In the genomic region with DNA sequence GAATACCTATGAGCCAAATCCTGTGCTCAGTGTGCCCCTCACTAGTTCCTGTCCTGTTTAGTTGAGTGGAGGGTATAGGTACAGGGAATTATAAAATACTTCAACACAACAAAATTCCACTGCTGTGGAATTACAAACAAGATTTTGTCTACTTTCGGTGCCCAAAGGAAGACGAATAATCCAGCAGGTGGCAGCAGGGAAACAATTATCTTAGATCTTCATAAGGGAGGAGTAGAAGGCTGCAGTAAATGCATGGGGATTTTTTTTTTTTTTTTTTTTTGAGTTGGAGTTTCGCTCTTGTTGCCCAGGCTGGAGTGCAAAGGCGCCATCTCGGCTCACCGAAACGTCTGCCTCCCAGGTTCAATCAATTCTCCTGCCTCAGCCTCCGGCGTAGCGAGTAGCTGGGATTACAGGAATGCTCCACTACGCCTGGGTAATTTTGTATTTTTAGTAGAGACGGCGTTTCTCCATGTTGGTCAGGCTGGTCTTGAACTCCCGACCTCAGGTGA, we compare ENCODE assay signal across 8 cellular contexts. TPM values are rescaled to one million over a fixed set of nuclear protein-coding genes. Genes with fewer than 3 reads are reported as not detected.
DNase-seq lines count a peak whose midpoint lies in the region; FAIRE-seq and TF ChIP-seq lines count a peak whose summit lies in the region.

No MANE protein-coding gene starts in this region.

- no peaks in the 10 kb centered on the region for H3K9me3 Mint-ChIP-seq in activated CD4-positive, alpha-beta memory T cell treated with anti-CD3 and anti-CD28 coated beads, Interleukin-2, amount 10 ng/mL, durations not matched to agents 7 days and 5 days
- H3K9me3 Mint-ChIP-seq in endothelial cell (ENCODE audit: unreplicated experiment): no peaks in the 10 kb centered on the region

- H3K27ac ChIP-seq in mucosa of rectum (ENCODE audit: low read depth in 2 of 2, low read length in 2 of 2): peak overlapping the region; percentile 64 to 82

- peaks cover 7% of the 10 kb centered on the region for H3K27me3 Mint-ChIP-seq in activated CD4-positive, alpha-beta memory T cell treated with anti-CD3 and anti-CD28 coated beads, Interleukin-2, amount 10 ng/mL, durations not matched to agents 7 days and 5 days
- H3K27me3 Mint-ChIP-seq in endothelial cell (ENCODE audit: unreplicated experiment): peaks cover 17% of the 10 kb centered on the region

- DNase-seq in AML-193 (lab: John Stamatoyannopoulos, UW) (peak; percentile 79 to 82), HK-2 (ENCODE audit: unreplicated experiment) (peak; percentile 47), NCI-H748 (lab: John Stamatoyannopoulos, UW; ENCODE audit: unreplicated experiment) (peak; percentile 85), endothelial cell (ENCODE audit: low spot score) (peak; percentile 45), superior temporal gyrus (ENCODE audit: extremely low spot score) (peak; percentile 93), GM19239 (ENCODE audit: insufficient read length, low spot score) (no peak)
- peak; percentile 59 for DNase-seq in activated CD4-positive, alpha-beta memory T cell treated with anti-CD3 and anti-CD28 coated beads, Interleukin-2, amount 10 ng/mL, durations not matched to agents 7 days and 5 days

- CTCF ChIA-PET in activated CD4-positive, alpha-beta memory T cell treated with anti-CD3 and anti-CD28 coated beads, Interleukin-2, amount 10 ng/mL, durations not matched to agents 7 days and 5 days (lab: Charles Lee): interaction anchor here (0.6 to 2.5 kb wide), 13 partner anchors 8 to 626 kb away, joined by 3 to 9 read pairs (median 3); no protein-coding TSS in a partner anchor

- H3K4me3 Mint-ChIP-seq in activated CD4-positive, alpha-beta memory T cell treated with anti-CD3 and anti-CD28 coated beads, Interleukin-2, amount 10 ng/mL, durations not matched to agents 7 days and 5 days: peak overlapping the region; percentile 43
- H3K4me3 Mint-ChIP-seq in endothelial cell (ENCODE audit: unreplicated experiment): peak overlapping the region; percentile 65

- no peaks in the 10 kb centered on the region for H3K27me3 ChIP-seq in mucosa of rectum (ENCODE audit: control insufficient read depth in 2 of 2, insufficient read depth in 2 of 2, low read length in 2 of 2)

- H3K36me3 ChIP-seq in mucosa of rectum (ENCODE audit: control insufficient read depth in 2 of 2, insufficient read depth in 2 of 2, low read length in 2 of 2): no peaks in the 10 kb centered on the region

- H3K4me3 ChIP-seq in mucosa of rectum (ENCODE audit: low read length in 2 of 2): peak overlapping the region; percentile 55 to 61

- peak; percentile 27 for TF ChIP-seq CTCF in endothelial cell (IDR thresholded peaks at IDR 0.05; ENCODE audit: unreplicated experiment)

- peaks cover 29% of the 10 kb centered on the region for H3K4me1 Mint-ChIP-seq in activated CD4-positive, alpha-beta memory T cell treated with anti-CD3 and anti-CD28 coated beads, Interleukin-2, amount 10 ng/mL, durations not matched to agents 7 days and 5 days
- H3K4me1 Mint-ChIP-seq in endothelial cell (ENCODE audit: unreplicated experiment): peaks cover 24% of the 10 kb centered on the region

- H3K4me1 ChIP-seq in mucosa of rectum (ENCODE audit: control insufficient read depth in 2 of 2, insufficient read depth in 2 of 2, low read length in 2 of 2): peaks cover 15 to 16% of the 10 kb centered on the region in 2 donors

- H3K27ac Mint-ChIP-seq in activated CD4-positive, alpha-beta memory T cell treated with anti-CD3 and anti-CD28 coated beads, Interleukin-2, amount 10 ng/mL, durations not matched to agents 7 days and 5 days: no peak overlapping the region
- H3K27ac Mint-ChIP-seq in endothelial cell (ENCODE audit: unreplicated experiment): no peak overlapping the region

- peak overlapping the region; percentile 44 to 62 for H3K9ac ChIP-seq in mucosa of rectum (ENCODE audit: low read depth in 1 of 2, low read length in 2 of 2)

- no peaks in the 10 kb centered on the region for H3K9me3 ChIP-seq in mucosa of rectum (ENCODE audit: control insufficient read depth in 2 of 2, low read length in 2 of 2)

- peaks cover 20% of the 10 kb centered on the region for H3K36me3 Mint-ChIP-seq in activated CD4-positive, alpha-beta memory T cell treated with anti-CD3 and anti-CD28 coated beads, Interleukin-2, amount 10 ng/mL, durations not matched to agents 7 days and 5 days (ENCODE audit: low read depth)
- peaks cover 9% of the 10 kb centered on the region for H3K36me3 Mint-ChIP-seq in endothelial cell (ENCODE audit: low read depth, unreplicated experiment)

- no peak for FAIRE-seq in GM19239 (lab: Jason Lieb, UNC)

- POLR2A ChIA-PET in activated CD4-positive, alpha-beta memory T cell treated with anti-CD3 and anti-CD28 coated beads, Interleukin-2, amount 10 ng/mL, durations not matched to agents 7 days and 5 days (lab: Charles Lee): interaction anchor here (0.8 kb wide), 1 partner anchor 87 kb away, joined by 3 read pairs; no protein-coding TSS in a partner anchor

RNA-seq across cellular contexts. Expression of a gene that starts 2.0 kb away (rescaled TPM):
- total RNA-seq in activated CD4-positive, alpha-beta memory T cell treated with anti-CD3 and anti-CD28 coated beads, Interleukin-2, amount 10 ng/mL, durations not matched to agents 7 days and 5 days: 10 to 100 TPM; 53.9 to 61.1 TPM
- total RNA-seq in endothelial cell (ENCODE audit: unreplicated experiment): 75.9 TPM

RNA-seq across cellular contexts. Expression of a gene that starts 6.3 kb away (rescaled TPM):
- 10 to 100 TPM; 76.1 to 78.8 TPM for total RNA-seq in activated CD4-positive, alpha-beta memory T cell treated with anti-CD3 and anti-CD28 coated beads, Interleukin-2, amount 10 ng/mL, durations not matched to agents 7 days and 5 days
- 83.5 TPM for total RNA-seq in endothelial cell (ENCODE audit: unreplicated experiment)

RNA-seq across cellular contexts. Expression of a gene that starts 20.6 kb away (rescaled TPM):
- total RNA-seq in activated CD4-positive, alpha-beta memory T cell treated with anti-CD3 and anti-CD28 coated beads, Interleukin-2, amount 10 ng/mL, durations not matched to agents 7 days and 5 days: 1 to 10 TPM; 1.5 to 1.9 TPM
- 1.1 TPM for total RNA-seq in endothelial cell (ENCODE audit: unreplicated experiment)

RNA-seq across cellular contexts. Expression of a gene that starts 30.4 kb away (rescaled TPM):
- total RNA-seq in activated CD4-positive, alpha-beta memory T cell treated with anti-CD3 and anti-CD28 coated beads, Interleukin-2, amount 10 ng/mL, durations not matched to agents 7 days and 5 days: 10 to 100 TPM; 63.5 to 67.9 TPM
- total RNA-seq in endothelial cell (ENCODE audit: unreplicated experiment): 48.3 TPM

RNA-seq across cellular contexts. Expression of a gene that starts 30.6 kb away (rescaled TPM):
- total RNA-seq in activated CD4-positive, alpha-beta memory T cell treated with anti-CD3 and anti-CD28 coated beads, Interleukin-2, amount 10 ng/mL, durations not matched to agents 7 days and 5 days: 1 to 10 TPM; 2.0 to 2.1 TPM
- 7.5 TPM for total RNA-seq in endothelial cell (ENCODE audit: unreplicated experiment)
